ENCODE assay signal across 20 cellular contexts in the genomic region with DNA sequence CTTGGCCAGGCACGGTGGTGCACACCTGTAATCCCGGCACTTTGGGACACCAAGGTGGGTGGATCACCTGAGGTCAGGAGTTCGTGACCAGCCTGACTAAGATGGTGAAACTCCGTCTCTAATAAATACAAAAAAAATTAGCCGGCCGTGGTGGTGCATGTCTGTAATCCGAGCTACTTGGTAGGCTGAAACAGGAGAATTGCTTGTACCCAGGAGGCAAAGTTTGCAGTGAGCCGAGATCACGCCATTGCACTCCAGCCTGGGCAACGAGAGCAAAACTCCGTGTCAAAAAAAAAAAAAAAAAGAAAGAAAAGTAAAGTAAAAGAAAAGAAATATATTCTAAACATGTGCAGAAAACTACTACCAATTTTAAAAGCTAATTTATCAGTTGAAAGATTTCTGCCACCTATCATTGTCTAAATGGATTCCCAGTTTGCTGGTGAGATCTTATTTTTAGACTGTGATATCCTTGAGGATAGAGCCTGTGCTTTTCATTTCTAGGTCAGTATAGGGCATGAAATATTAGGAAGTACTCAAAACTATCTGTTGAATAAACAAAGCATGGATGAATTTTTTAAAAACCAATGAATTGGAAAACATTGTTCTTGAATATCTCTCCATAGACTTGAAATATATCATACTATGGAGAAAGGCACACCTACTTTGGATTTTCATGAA.
A peak's percentile ranks its signal among the peaks of the same experiment; 100 is the strongest.
DNase-seq lines count a peak whose midpoint lies in the region; ATAC-seq, FAIRE-seq and TF ChIP-seq lines count a peak whose summit lies in the region.
"Had no signal": no experiment of that assay in that cellular context is flagged by ENCODE, and none has a peak within 500 bp of the region (broad histone marks: within the 10 kb centered on the region; RNA-seq: fewer than 3 reads in every experiment).

No MANE protein-coding gene starts in this region.

- TF ChIP-seq CTCF in A549 (IDR thresholded peaks at IDR 0.05) = no peak
- no peak for TF ChIP-seq CTCF in VCaP (conservative IDR thresholded peaks at IDR 0.05)

- FAIRE-seq in A549 (lab: Jason Lieb, UNC) = peak; percentile 7
- FAIRE-seq: GM12891, GM18507 had no signal

- H3K27ac ChIP-seq in A549 (no peak overlapping the region), VCaP (peak overlapping the region; percentile 30; the same call in 1 of the 2 replicates), skeletal muscle tissue (ENCODE audit: low read depth, low read length) (peak overlapping the region; percentile 23)

- H3K4me1 ChIP-seq in A549 = peaks cover 22% of the 10 kb centered on the region
- H3K4me1 ChIP-seq in skeletal muscle tissue (ENCODE audit: control insufficient read depth in 3 of 3, insufficient read depth in 3 of 3, low read length in 3 of 3) = peaks cover 4 to 5% (median 5%) of the 10 kb centered on the region in 3 donors

- H3K4me2 ChIP-seq in A549 = no peak overlapping the region
- H3K4me2 ChIP-seq: GM23338 had no signal

- no peak overlapping the region for H3K4me3 ChIP-seq in A549
- peak overlapping the region in 1 of 3 donors; percentile 15 for H3K4me3 ChIP-seq in skeletal muscle tissue (ENCODE audit: low read length in 3 of 3)
- H3K4me3 ChIP-seq: GM23338 had no signal

- intact Hi-C loops in Right ventricle myocardium superior (cut with DNase I) = no loop called here
- intact Hi-C loops in Right ventricle myocardium inferior (cut with DNase I) = no loop called here

- peak; percentile 35 for ATAC-seq in Right ventricle myocardium superior (ENCODE audit: poor library complexity)
- no peak for ATAC-seq in Right ventricle myocardium inferior
- ATAC-seq in A549 = no peak
- no peak for ATAC-seq in HG02623 (IDR thresholded peaks at IDR 0.05; ENCODE audit: unreplicated experiment)
- ATAC-seq: GM23338, HCT116 had no signal

- TF ChIP-seq RAD21 in A549 (conservative IDR thresholded peaks at IDR 0.05 in 1 of 2, IDR thresholded peaks at IDR 0.05 in 1 of 2) = no peak

- DNase-seq in Right ventricle myocardium superior = no peak
- DNase-seq in Right ventricle myocardium inferior (ENCODE audit: missing footprints) = no peak
- DNase-seq in A549 (ENCODE audit: low read depth in 1 of 2, low spot score in 1 of 2) = no peak
- no peak for DNase-seq in T1000 (lab: John Stamatoyannopoulos, UW)
- DNase-seq: 8988T; C1 segment of cervical spinal cord; Calu3; CD4-positive, alpha-beta memory T cell; COR-L47; DMS53; DMS79 treated with DMSO at 0.1 percent for 48 hours; GF-D8; H9 had no signal

- POLR2A ChIA-PET in A549 (lab: Yijun Ruan, JAX) = interaction anchor here (1.2 kb wide), 1 partner anchor 11 kb away, joined by 3 read pairs; no protein-coding TSS in a partner anchor

- no peak for TF ChIP-seq EP300 in A549 (IDR thresholded peaks at IDR 0.05)

- CTCF ChIA-PET in A549 (lab: Yijun Ruan, JAX) = interaction anchor here (0.6 to 1.8 kb wide), 4 partner anchors 9 to 539 kb away, joined by 3 to 6 read pairs (median 4); no protein-coding TSS in a partner anchor

- no peak for TF ChIP-seq POLR2A in A549 (IDR thresholded peaks at IDR 0.05; ENCODE audit: low read length)

- H3K9me3 ChIP-seq in A549 (no peaks in the 10 kb centered on the region), skeletal muscle tissue (ENCODE audit: control insufficient read depth in 3 of 3, low read length in 3 of 3) (no peaks in the 10 kb centered on the region)

- 90% methylated on average over 11 of the region's 11 CpGs for WGBS in A549 (ENCODE audit: missing lambda C conversion rate)

- H3K27me3 ChIP-seq in skeletal muscle tissue (ENCODE audit: control insufficient read depth in 3 of 3, insufficient read depth in 3 of 3, low read length in 3 of 3) = no peaks in the 10 kb centered on the region

- peaks cover 0 to under 1% (median 0%) of the 10 kb centered on the region in 3 donors for H3K36me3 ChIP-seq in skeletal muscle tissue (ENCODE audit: control insufficient read depth in 3 of 3, insufficient read depth in 3 of 3, low read length in 3 of 3)

- no peak overlapping the region for H3K9ac ChIP-seq in skeletal muscle tissue (ENCODE audit: low read depth in 1 of 3, low read length in 3 of 3)

TF ChIP-seq in A549, 52 proteins besides CTCF, POLR2A, EP300 and RAD21:
- TF ChIP-seq FOXS1 (CRISPR knock-in tag; IDR thresholded peaks at IDR 0.05) (no peak), TP53 (CRISPR knock-in tag; IDR thresholded peaks at IDR 0.05) (no peak), RFX5 (IDR thresholded peaks at IDR 0.05) (no peak), TFCP2L1 (CRISPR knock-in tag; IDR thresholded peaks at IDR 0.05) (no peak), CBX8 (IDR thresholded peaks at IDR 0.05) (no peak), NFE2L2 (conservative IDR thresholded peaks at IDR 0.05; ENCODE audit: low read length) (no peak), ESRRA (IDR thresholded peaks at IDR 0.05; ENCODE audit: borderline replicate concordance, low read length) (no peak), MAZ (IDR thresholded peaks at IDR 0.05; ENCODE audit: borderline replicate concordance, low read depth, low read length) (no peak), HDAC2 (IDR thresholded peaks at IDR 0.05) (no peak), SMC3 (IDR thresholded peaks at IDR 0.05) (no peak), GATA3 (IDR thresholded peaks at IDR 0.05; ENCODE audit: borderline replicate concordance) (no peak), FOSL2 (IDR thresholded peaks at IDR 0.05) (no peak), FOSL2 (CRISPR knock-in tag; IDR thresholded peaks at IDR 0.05) (no peak), CHD2 (IDR thresholded peaks at IDR 0.05; ENCODE audit: low read length, partially characterized antibody) (no peak), NPAS2 (CRISPR knock-in tag; IDR thresholded peaks at IDR 0.05; ENCODE audit: borderline replicate concordance) (no peak), ZNF302 (CRISPR knock-in tag; IDR thresholded peaks at IDR 0.05) (no peak)
- TF ChIP-seq, protein P1, sequence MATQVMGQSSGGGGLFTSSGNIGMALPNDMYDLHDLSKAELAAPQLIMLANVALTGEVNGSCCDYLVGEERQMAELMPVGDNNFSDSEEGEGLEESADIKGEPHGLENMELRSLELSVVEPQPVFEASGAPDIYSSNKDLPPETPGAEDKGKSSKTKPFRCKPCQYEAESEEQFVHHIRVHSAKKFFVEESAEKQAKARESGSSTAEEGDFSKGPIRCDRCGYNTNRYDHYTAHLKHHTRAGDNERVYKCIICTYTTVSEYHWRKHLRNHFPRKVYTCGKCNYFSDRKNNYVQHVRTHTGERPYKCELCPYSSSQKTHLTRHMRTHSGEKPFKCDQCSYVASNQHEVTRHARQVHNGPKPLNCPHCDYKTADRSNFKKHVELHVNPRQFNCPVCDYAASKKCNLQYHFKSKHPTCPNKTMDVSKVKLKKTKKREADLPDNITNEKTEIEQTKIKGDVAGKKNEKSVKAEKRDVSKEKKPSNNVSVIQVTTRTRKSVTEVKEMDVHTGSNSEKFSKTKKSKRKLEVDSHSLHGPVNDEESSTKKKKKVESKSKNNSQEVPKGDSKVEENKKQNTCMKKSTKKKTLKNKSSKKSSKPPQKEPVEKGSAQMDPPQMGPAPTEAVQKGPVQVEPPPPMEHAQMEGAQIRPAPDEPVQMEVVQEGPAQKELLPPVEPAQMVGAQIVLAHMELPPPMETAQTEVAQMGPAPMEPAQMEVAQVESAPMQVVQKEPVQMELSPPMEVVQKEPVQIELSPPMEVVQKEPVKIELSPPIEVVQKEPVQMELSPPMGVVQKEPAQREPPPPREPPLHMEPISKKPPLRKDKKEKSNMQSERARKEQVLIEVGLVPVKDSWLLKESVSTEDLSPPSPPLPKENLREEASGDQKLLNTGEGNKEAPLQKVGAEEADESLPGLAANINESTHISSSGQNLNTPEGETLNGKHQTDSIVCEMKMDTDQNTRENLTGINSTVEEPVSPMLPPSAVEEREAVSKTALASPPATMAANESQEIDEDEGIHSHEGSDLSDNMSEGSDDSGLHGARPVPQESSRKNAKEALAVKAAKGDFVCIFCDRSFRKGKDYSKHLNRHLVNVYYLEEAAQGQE (IDR thresholded peaks at IDR 0.05) = no peak
- TF ChIP-seq, protein P2, sequence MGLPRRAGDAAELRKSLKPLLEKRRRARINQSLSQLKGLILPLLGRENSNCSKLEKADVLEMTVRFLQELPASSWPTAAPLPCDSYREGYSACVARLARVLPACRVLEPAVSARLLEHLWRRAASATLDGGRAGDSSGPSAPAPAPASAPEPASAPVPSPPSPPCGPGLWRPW (IDR thresholded peaks at IDR 0.05) = no peak
- TF ChIP-seq, protein P3, sequence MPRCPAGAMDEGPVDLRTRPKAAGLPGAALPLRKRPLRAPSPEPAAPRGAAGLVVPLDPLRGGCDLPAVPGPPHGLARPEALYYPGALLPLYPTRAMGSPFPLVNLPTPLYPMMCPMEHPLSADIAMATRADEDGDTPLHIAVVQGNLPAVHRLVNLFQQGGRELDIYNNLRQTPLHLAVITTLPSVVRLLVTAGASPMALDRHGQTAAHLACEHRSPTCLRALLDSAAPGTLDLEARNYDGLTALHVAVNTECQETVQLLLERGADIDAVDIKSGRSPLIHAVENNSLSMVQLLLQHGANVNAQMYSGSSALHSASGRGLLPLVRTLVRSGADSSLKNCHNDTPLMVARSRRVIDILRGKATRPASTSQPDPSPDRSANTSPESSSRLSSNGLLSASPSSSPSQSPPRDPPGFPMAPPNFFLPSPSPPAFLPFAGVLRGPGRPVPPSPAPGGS (IDR thresholded peaks at IDR 0.05) = no peak
- TF ChIP-seq, protein P4, sequence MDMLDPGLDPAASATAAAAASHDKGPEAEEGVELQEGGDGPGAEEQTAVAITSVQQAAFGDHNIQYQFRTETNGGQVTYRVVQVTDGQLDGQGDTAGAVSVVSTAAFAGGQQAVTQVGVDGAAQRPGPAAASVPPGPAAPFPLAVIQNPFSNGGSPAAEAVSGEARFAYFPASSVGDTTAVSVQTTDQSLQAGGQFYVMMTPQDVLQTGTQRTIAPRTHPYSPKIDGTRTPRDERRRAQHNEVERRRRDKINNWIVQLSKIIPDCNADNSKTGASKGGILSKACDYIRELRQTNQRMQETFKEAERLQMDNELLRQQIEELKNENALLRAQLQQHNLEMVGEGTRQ (IDR thresholded peaks at IDR 0.05) = no peak

Comparison
In these comparisons a context has a peak if more than half of its experiments do, and no peak if none do; other contexts are left out.
1. H3K27ac ChIP-seq: peak in VCaP (single experiment) and skeletal muscle tissue (single experiment); none in A549 (0 of 2).